9 cellular contexts compared by ENCODE assay signal in the genomic region with DNA sequence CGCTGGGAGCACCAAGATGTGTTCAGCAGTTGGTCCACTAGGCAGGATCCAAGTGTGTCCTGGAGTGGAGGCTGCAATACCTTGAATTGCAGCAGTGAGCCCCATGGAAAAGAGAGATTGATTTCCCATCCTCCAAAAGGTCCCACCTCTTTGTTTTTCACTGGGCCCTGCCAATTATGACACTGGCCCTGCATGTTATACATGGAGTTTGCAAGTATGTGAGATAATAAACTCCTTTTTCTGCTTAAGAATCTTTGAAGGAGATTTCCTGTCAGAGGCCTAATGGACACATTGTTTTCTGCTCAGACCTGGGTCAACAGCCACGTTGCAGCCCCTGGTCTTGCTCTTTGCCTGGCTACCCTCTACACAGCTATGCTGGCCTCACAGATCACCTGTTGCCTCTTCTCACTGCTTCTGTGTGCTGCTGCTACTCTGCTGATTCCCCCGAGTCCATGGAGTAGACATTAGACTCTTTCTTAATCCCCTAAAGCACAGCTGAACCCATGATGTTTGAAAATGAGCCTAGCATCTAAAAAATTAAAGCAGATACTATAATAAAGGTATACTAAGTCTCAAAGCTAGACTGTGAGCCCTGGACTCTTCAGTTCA.
"Had no signal": no experiment of that assay in that cellular context is flagged by ENCODE, and none has a peak within 500 bp of the region (broad histone marks: within the 10 kb centered on the region; RNA-seq: fewer than 3 reads in every experiment).

No MANE protein-coding gene starts in this region.

- H3K36me3 ChIP-seq: HAP-1 had no signal

- H3K9me3 ChIP-seq: HAP-1 had no signal

- H3K27ac Mint-ChIP-seq: HFFc6 had no signal

- H3K4me3 Mint-ChIP-seq: HFFc6 had no signal

- H3K9me3 Mint-ChIP-seq: HFFc6 had no signal

- H3K4me3 ChIP-seq: GM23248, HAP-1, K562 had no signal

- H3K27ac ChIP-seq: GM23248, HL-60 had no signal

- ATAC-seq: HCT116, K562 had no signal

- DNase-seq: GM23248, GOT3, H7, HFFc6, IMR-90 had no signal

- H3K4me1 ChIP-seq: HAP-1 had no signal
